1 cellular context compared by ENCODE assay signal in the genomic region with DNA sequence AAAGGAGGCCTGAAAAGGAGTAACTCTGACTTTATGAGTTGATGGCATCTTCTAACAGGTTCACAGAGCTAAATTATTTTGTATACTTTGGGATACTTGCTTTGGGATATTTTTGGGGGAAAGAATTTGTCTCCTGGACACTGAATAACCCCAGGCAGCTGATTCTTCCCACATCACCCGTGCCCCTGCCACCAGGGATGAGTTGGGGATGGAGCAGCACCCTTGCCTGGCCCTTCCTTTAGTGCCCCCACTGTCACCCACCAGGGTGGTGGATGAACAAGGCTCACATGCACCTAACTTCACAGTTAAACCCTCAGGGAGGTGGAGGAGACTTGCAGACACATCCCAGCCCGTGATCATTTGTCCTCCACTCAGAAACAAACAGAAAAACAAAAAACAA.
TF ChIP-seq lines count a peak whose summit lies in the region.

No MANE protein-coding gene starts in this region.

TF ChIP-seq in HepG2, 621 proteins besides CTCF, POLR2A, EP300 and RAD21:
- no peak for TF ChIP-seq XBP1 (CRISPR knock-in tag; IDR thresholded peaks at IDR 0.05)
